9 cellular contexts compared by ENCODE assay signal in the genomic region with DNA sequence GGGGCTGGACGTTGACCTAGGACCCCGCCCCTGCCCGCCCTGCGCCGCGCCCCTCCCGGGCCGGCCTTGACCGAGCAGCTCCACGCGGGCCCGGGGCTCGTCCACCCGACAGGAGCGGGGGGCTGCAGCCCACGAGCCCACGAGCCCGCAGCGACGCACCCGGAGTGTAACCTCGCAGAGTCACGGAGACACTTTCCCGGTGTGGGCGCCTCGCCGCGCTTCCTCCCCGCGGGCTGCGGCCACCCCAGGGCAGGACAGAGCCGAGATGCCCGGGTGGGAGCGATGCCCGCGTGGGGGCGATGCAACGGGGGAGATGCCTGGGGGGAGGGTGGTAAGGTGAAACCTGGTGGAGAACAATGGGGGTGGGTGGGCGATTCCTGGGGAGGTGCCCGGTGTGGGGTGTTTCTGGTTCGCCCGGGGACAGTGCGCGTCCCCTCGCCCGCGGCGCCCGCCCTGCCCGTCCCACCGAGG. TPM values are rescaled to one million over a fixed set of nuclear protein-coding genes. Genes with fewer than 3 reads are reported as not detected.
DNase-seq lines count a peak whose midpoint lies in the region; ATAC-seq, FAIRE-seq and TF ChIP-seq lines count a peak whose summit lies in the region.
"Had no signal": no experiment of that assay in that cellular context is flagged by ENCODE, and none has a peak within 500 bp of the region (broad histone marks: within the 10 kb centered on the region; RNA-seq: fewer than 3 reads in every experiment).

No MANE protein-coding gene starts in this region.

- H3K36me3 ChIP-seq in iPS-18a (ENCODE audit: control insufficient read depth, low read depth, low read length) (no peaks in the 10 kb centered on the region), small intestine (ENCODE audit: control insufficient read depth in 2 of 2, insufficient read depth in 2 of 2, low read length in 2 of 2) (no peaks in the 10 kb centered on the region)

- peak overlapping the region; percentile 32; the same call in 1 of the 2 replicates for H3K4me3 ChIP-seq in GM08714 (ENCODE audit: low read length)
- peak overlapping the region; percentile 3; the same call in 1 of the 2 replicates for H3K4me3 ChIP-seq in WI38 (ENCODE audit: low read depth, low read length)
- peak overlapping the region; percentile 44 for H3K4me3 ChIP-seq in iPS-18a (ENCODE audit: low read length)
- peak overlapping the region; percentile 3 to 47 for H3K4me3 ChIP-seq in small intestine (ENCODE audit: low read depth in 1 of 2, low read length in 2 of 2)

- peaks cover 91% of the 10 kb centered on the region for H3K27me3 ChIP-seq in iPS-18a (ENCODE audit: control insufficient read depth, insufficient read depth, low read length)
- H3K27me3 ChIP-seq in small intestine (ENCODE audit: control insufficient read depth in 2 of 2, insufficient read depth in 2 of 2, low read length in 2 of 2): peaks cover 0 to 9% of the 10 kb centered on the region in 2 donors

- DNase-seq in small intestine (no peak), T1000 (lab: John Stamatoyannopoulos, UW) (no peak), NCI-H345 (lab: John Stamatoyannopoulos, UW) (no peak)
- DNase-seq: stimulated activated naive CD4-positive, alpha-beta T cell had no signal

- no peak for TF ChIP-seq CTCF in WI38 (IDR thresholded peaks at IDR 0.05; ENCODE audit: low read depth, low read length)

- no peak overlapping the region for H3K27ac ChIP-seq in iPS-18a (ENCODE audit: low read length)
- H3K27ac ChIP-seq in small intestine (ENCODE audit: low read depth in 1 of 2, low read length in 1 of 2): no peak overlapping the region

- 0 to 2% (median 0%) methylated on average over 12 to 51 of the region's 51 CpGs for WGBS in small intestine, 3 donors

- H3K4me1 ChIP-seq in iPS-18a (ENCODE audit: control insufficient read depth, low read depth, low read length) (no peaks in the 10 kb centered on the region), small intestine (ENCODE audit: control insufficient read depth in 2 of 2, insufficient read depth in 1 of 2, low read depth in 1 of 2, low read length in 1 of 2) (no peaks in the 10 kb centered on the region)

- no peak for FAIRE-seq in small intestine (lab: Jason Lieb, UNC)
- FAIRE-seq: H54 had no signal

- H3K9ac ChIP-seq in iPS-18a (ENCODE audit: low read length): no peak overlapping the region

- ATAC-seq in GM19035 (IDR thresholded peaks at IDR 0.05; ENCODE audit: unreplicated experiment): no peak

- H3K9me3 ChIP-seq in iPS-18a (ENCODE audit: control insufficient read depth, low read depth, low read length) (no peaks in the 10 kb centered on the region), small intestine (ENCODE audit: control insufficient read depth, low read depth) (no peaks in the 10 kb centered on the region)

RNA-seq across cellular contexts. Expression of gene ZBED4, which starts 4.9 kb away (rescaled TPM):
- polyA plus RNA-seq in small intestine: 1 to 10 TPM; 3.2 to 7.8 (median 3.4) TPM

RNA-seq across cellular contexts. Expression of gene BRD1, which starts 21.1 kb away (rescaled TPM):
- polyA plus RNA-seq in small intestine: 10 to 100 TPM; 18.5 to 28.4 (median 19.5) TPM
